Comparison of ENCODE assay signal across 1 cellular context in the genomic region with DNA sequence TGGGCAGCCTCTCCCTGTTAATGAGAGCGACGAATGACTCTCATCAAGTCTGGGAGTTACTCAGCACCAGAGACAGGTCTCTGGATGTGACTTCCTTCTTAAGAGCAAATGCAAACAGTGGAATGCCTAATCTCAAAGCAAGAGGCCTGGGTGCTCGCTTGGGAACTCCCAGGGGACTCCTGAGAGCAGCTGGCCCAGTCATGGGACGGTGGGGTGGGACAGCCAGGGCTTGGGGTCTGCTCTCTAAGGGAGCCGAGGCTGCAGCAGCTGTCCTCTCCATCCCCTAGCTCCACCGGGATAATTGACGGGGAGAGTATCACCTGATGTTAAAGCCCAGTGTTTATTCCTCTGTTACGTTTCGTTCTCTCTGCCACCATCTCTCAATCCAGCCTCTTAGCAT.
TF ChIP-seq lines count a peak whose summit lies in the region.

No MANE protein-coding gene starts in this region.

TF ChIP-seq in HEK293, 187 proteins besides CTCF, POLR2A, EP300 and RAD21 (continued from another document):
- TF ChIP-seq, protein P1, sequence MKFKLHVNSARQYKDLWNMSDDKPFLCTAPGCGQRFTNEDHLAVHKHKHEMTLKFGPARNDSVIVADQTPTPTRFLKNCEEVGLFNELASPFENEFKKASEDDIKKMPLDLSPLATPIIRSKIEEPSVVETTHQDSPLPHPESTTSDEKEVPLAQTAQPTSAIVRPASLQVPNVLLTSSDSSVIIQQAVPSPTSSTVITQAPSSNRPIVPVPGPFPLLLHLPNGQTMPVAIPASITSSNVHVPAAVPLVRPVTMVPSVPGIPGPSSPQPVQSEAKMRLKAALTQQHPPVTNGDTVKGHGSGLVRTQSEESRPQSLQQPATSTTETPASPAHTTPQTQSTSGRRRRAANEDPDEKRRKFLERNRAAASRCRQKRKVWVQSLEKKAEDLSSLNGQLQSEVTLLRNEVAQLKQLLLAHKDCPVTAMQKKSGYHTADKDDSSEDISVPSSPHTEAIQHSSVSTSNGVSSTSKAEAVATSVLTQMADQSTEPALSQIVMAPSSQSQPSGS (tag by site-specific recombination; IDR thresholded peaks at IDR 0.05; ENCODE audit: low read depth): no peak
